In the genomic region with DNA sequence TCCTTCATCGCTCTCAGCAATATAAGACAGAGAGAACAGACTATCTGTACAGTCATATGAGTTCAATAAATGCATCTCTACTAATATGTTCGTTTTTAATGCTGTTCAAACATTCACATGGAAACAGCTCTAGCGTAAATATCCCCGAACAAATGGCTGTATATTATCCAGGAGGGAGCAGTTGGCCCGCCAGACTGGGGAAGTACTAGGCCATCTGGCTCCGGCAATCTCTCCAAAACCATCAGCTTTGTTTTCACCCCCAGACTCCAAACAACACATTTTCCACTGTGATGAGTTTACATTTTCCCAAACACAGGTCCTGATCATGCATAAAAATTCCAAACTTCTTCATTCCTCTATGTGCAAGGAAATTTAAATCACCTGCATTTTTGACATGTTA, we compare ENCODE assay signal across 1 cellular context.
TF ChIP-seq lines count a peak whose summit lies in the region.

No MANE protein-coding gene starts in this region.

TF ChIP-seq in GM12878, 131 proteins besides CTCF, POLR2A, EP300 and RAD21:
- no peak for TF ChIP-seq WRNIP1 (IDR thresholded peaks at IDR 0.05; ENCODE audit: borderline replicate concordance, low read depth, low read length)
- TF ChIP-seq KLF5 (IDR thresholded peaks at IDR 0.05; ENCODE audit: partially characterized antibody) = no peak
- TF ChIP-seq STAT1 (conservative IDR thresholded peaks at IDR 0.05) = no peak
